ENCODE assay signal across 8 cellular contexts in the genomic region with DNA sequence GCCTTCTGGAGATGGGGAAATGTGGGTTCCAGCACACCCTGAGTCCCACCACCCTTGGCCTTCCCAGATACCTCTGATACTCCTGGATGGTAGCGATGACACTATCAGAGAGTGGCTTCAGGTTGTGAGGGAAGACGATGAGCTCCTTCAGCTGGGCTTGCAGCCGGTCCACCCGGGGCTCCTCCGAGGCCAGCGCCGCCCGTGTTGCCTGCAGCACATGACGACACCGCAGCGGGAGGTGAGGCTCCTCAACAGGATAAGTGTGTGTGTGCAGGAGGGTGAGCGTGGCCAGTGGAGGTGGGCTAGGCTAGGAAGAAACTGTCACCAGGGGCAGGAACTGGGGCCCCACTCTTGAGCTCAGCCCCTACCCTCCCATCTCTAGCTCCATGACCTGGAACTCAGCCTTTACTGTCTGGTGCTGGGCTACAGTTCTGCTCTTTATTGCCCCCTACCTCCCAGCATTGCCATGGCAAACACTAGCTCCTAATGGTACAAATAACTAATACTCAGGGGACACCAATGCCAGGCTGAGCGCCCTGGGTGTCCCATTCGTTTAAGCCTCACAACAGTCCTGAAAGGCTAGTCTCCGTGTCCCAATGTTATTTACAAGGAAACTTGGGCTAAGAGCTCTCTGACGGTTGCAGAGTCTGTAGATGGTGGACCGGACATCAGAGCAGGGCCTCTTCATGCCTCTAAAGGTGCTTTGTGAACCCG.
A peak's percentile ranks its signal among the peaks of the same experiment; 100 is the strongest.
DNase-seq lines count a peak whose midpoint lies in the region; ATAC-seq and TF ChIP-seq lines count a peak whose summit lies in the region.

No MANE protein-coding gene starts in this region.

- DNase-seq in HCT116 (ENCODE audit: low read depth, low spot score) (no peak), left lung (no peak), SHP77 treated with DMSO at 0.1 percent for 48 hours (lab: John Stamatoyannopoulos, UW) (no peak), T-helper 1 cell (no peak), sigmoid colon (no peak)

- H3K4me3 ChIP-seq in BLaER1 (no peak overlapping the region), HCT116 (replicated peaks in 1 of 2; ENCODE audit: low read depth in 1 of 2, low read length in 2 of 2) (no peak overlapping the region), WI38 (ENCODE audit: low read depth, low read length) (no peak overlapping the region), left lung (no peak overlapping the region), sigmoid colon (no peak overlapping the region)

- no peak for TF ChIP-seq EP300 in sigmoid colon (IDR thresholded peaks at IDR 0.05)

- no peaks in the 10 kb centered on the region for H3K9me2 ChIP-seq in HCT116 (ENCODE audit: insufficient read depth)

- no peak overlapping the region for H2AFZ ChIP-seq in HCT116 (ENCODE audit: low read depth, low read length, poor library complexity, severe bottlenecking)

- no peak overlapping the region for H3K9ac ChIP-seq in BLaER1
- H3K9ac ChIP-seq in HCT116 (ENCODE audit: low read length), result no peak overlapping the region

- intact Hi-C loops in HCT116 (cut with micrococcal nuclease) (no loop called here), left lung (cut with DNase I) (no loop called here), sigmoid colon (cut with DNase I) (no loop called here)

- TF ChIP-seq CTCF in HCT116 (IDR thresholded peaks at IDR 0.05 in 2 of 3, conservative IDR thresholded peaks at IDR 0.05 in 1 of 3; ENCODE audit: borderline replicate concordance in 1 of 3, insufficient read depth in 1 of 3, low read depth in 2 of 3, low read length in 2 of 3), result peak; percentile 28 to 74 (median 55); a peak in 5 of 6 replicates
- TF ChIP-seq CTCF in WI38 (IDR thresholded peaks at IDR 0.05; ENCODE audit: low read depth, low read length), result peak; percentile 50; the same call in 1 of the 2 replicates
- TF ChIP-seq CTCF in left lung (IDR thresholded peaks at IDR 0.05), result peak in 1 of 2 donors; percentile 10
- TF ChIP-seq CTCF in sigmoid colon (IDR thresholded peaks at IDR 0.05), result no peak

- H3K27ac ChIP-seq in BLaER1, result peak overlapping the region; percentile 62; the same call in 1 of the 2 replicates
- H3K27ac ChIP-seq in HCT116 (ENCODE audit: low read depth, low read length), result no peak overlapping the region
- H3K27ac ChIP-seq in left lung, result no peak overlapping the region
- no peak overlapping the region for H3K27ac ChIP-seq in sigmoid colon

- TF ChIP-seq RAD21 in HCT116 (IDR thresholded peaks at IDR 0.05; ENCODE audit: low read depth), result peak; percentile 41

- H3K4me2 ChIP-seq in BLaER1 (peak overlapping the region; percentile 42), HCT116 (ENCODE audit: low read length) (no peak overlapping the region)

- no peaks in the 10 kb centered on the region for H3K79me2 ChIP-seq in HCT116 (ENCODE audit: insufficient read depth, low read length)

- BruUV-seq in HCT116 (replicated peaks; lab: Mats Ljungman, UMichigan), result no TSS peak

- H3K36me3 ChIP-seq in BLaER1, result peaks cover 98% of the 10 kb centered on the region
- H3K36me3 ChIP-seq in HCT116 (ENCODE audit: control insufficient read depth in 1 of 2, insufficient read depth in 2 of 2, low read length in 2 of 2), result no peaks in the 10 kb centered on the region
- H3K36me3 ChIP-seq in left lung, result peaks cover 0 to 91% of the 10 kb centered on the region in 2 donors
- H3K36me3 ChIP-seq in sigmoid colon, result peaks cover 0 to 12% (median 0%) of the 10 kb centered on the region in 4 donors

- 86 to 91% methylated on average over 18 of the region's 18 CpGs for WGBS in sigmoid colon, 2 donors

- H4K20me1 ChIP-seq in BLaER1 (peaks cover 37% of the 10 kb centered on the region), HCT116 (ENCODE audit: insufficient read depth) (no peaks in the 10 kb centered on the region)

- peaks cover 99% of the 10 kb centered on the region for H3K4me1 ChIP-seq in BLaER1
- no peaks in the 10 kb centered on the region for H3K4me1 ChIP-seq in HCT116 (ENCODE audit: control insufficient read depth in 1 of 2, insufficient read depth in 2 of 2, low read length in 2 of 2)
- no peaks in the 10 kb centered on the region for H3K4me1 ChIP-seq in left lung
- H3K4me1 ChIP-seq in sigmoid colon, result no peaks in the 10 kb centered on the region

- TF ChIP-seq POLR2A in HCT116 (IDR thresholded peaks at IDR 0.05; ENCODE audit: borderline replicate concordance, extremely low read depth, insufficient read depth, insufficient read length), result no peak
- no peak for TF ChIP-seq POLR2A in sigmoid colon (IDR thresholded peaks at IDR 0.05)

- POLR2A ChIA-PET in HCT116 (lab: Charles Lee), result no interaction called here

- no peaks in the 10 kb centered on the region for H3K9me3 ChIP-seq in BLaER1
- H3K9me3 ChIP-seq in HCT116 (ENCODE audit: control insufficient read depth in 1 of 2, insufficient read depth in 1 of 2, low read depth in 1 of 2, low read length in 2 of 2), result no peaks in the 10 kb centered on the region
- no peaks in the 10 kb centered on the region for H3K9me3 ChIP-seq in left lung
- H3K9me3 ChIP-seq in sigmoid colon, result no peaks in the 10 kb centered on the region

- RAD21 ChIA-PET in HCT116 (lab: Charles Lee; ENCODE audit: low non-redundant PET in 1 of 2, low total read pairs in 2 of 2, uncharacterized antibody in 2 of 2, unreplicated experiment in 2 of 2), result interaction anchor here (0.6 to 1.1 kb wide), 2 partner anchors 9 to 10 kb away, joined by 3 to 5 read pairs; no protein-coding TSS in a partner anchor

- ATAC-seq in HCT116, result peak; percentile 91
- peak; percentile 55 for ATAC-seq in left lung
- ATAC-seq in HG02938 (IDR thresholded peaks at IDR 0.05; ENCODE audit: unreplicated experiment), result no peak

- CTCF ChIA-PET in HCT116 (lab: Charles Lee), result interaction anchor here (0.7 to 2.4 kb wide), 13 partner anchors 9 to 109 kb away, joined by 3 to 26 read pairs (median 4); no protein-coding TSS in a partner anchor

- H3K27me3 ChIP-seq in BLaER1, result no peaks in the 10 kb centered on the region
- no peaks in the 10 kb centered on the region for H3K27me3 ChIP-seq in HCT116 (ENCODE audit: insufficient read depth, low read length)
- no peaks in the 10 kb centered on the region for H3K27me3 ChIP-seq in left lung
- H3K27me3 ChIP-seq in sigmoid colon, result peaks cover 0 to 10% (median 0%) of the 10 kb centered on the region in 3 donors

TF ChIP-seq in HCT116, 20 proteins besides CTCF, POLR2A, EP300 and RAD21:
- no peak for TF ChIP-seq ZNF274 (IDR thresholded peaks at IDR 0.05; ENCODE audit: low read depth, low read length)
- TF ChIP-seq TCF7L2 (IDR thresholded peaks at IDR 0.05; ENCODE audit: borderline replicate concordance, extremely low read depth, insufficient read depth, insufficient read length), result no peak
- TF ChIP-seq JUND (IDR thresholded peaks at IDR 0.05), result no peak
- no peak for TF ChIP-seq POLR2AphosphoS5 (IDR thresholded peaks at IDR 0.05; ENCODE audit: low read depth, low read length)
- TF ChIP-seq ELF1 (IDR thresholded peaks at IDR 0.05; ENCODE audit: borderline replicate concordance, low read depth), result no peak
- TF ChIP-seq SP1 (IDR thresholded peaks at IDR 0.05; ENCODE audit: low read depth), result no peak
- TF ChIP-seq, protein P1, sequence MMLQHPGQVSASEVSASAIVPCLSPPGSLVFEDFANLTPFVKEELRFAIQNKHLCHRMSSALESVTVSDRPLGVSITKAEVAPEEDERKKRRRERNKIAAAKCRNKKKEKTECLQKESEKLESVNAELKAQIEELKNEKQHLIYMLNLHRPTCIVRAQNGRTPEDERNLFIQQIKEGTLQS (IDR thresholded peaks at IDR 0.05), result no peak
- TF ChIP-seq CBX3 (IDR thresholded peaks at IDR 0.05; ENCODE audit: low read depth), result no peak

Comparison
In these comparisons a context has a peak if more than half of its experiments do, and no peak if none do; other contexts are left out.
1. CTCF ChIP-seq: peak in HCT116 (3 of 3) and WI38 (single experiment); none in sigmoid colon (0 of 4).